11 cellular contexts compared by ENCODE assay signal in genomic region chr13:30125422-30126073, GRCh38.
DNase-seq lines count a peak whose midpoint lies in the region; ATAC-seq, FAIRE-seq and TF ChIP-seq lines count a peak whose summit lies in the region.
"Had no signal": no experiment of that assay in that cellular context is flagged by ENCODE, and none has a peak within 500 bp of the region (broad histone marks: within the 10 kb centered on the region; RNA-seq: fewer than 3 reads in every experiment).

No MANE protein-coding gene starts in this region.

- H3K27me3 Mint-ChIP-seq in activated T-cell treated with anti-CD3 and anti-CD28 coated beads, Interleukin-2, amount 50 U/mL, for 24 hours = no peaks in the 10 kb centered on the region
- H3K27me3 Mint-ChIP-seq: naive B cell had no signal

- no peak overlapping the region for H3K4me3 Mint-ChIP-seq in activated T-cell treated with anti-CD3 and anti-CD28 coated beads, Interleukin-2, amount 50 U/mL, for 24 hours
- H3K4me3 Mint-ChIP-seq: naive B cell had no signal

- DNase-seq in AG09309 (ENCODE audit: low read depth) (peak; percentile 95), NCI-H2029 treated with DMSO at 0.1 percent for 48 hours (lab: John Stamatoyannopoulos, UW) (peak; percentile 65), bronchial epithelial cell (ENCODE audit: low read depth) (peak; percentile 92), middle frontal gyrus (ENCODE audit: extremely low spot score, low spot score) (peak; percentile 13)
- no peak for DNase-seq in activated CD4-positive, alpha-beta T cell treated with anti-CD3 and anti-CD28 coated beads for 1 hour
- DNase-seq in activated T-cell treated with anti-CD3 and anti-CD28 coated beads, Interleukin-2, amount 50 U/mL, for 24 hours = no peak
- DNase-seq: activated CD8-positive, alpha-beta memory T cell treated with anti-CD3 and anti-CD28 coated beads for 24 hours; naive B cell; OCI-M1 had no signal

- no peak for TF ChIP-seq CTCF in AG09309 (IDR thresholded peaks at IDR 0.05; ENCODE audit: control insufficient read depth, insufficient read depth, low read depth, low read length, missing control alignments)
- TF ChIP-seq CTCF in bronchial epithelial cell (IDR thresholded peaks at IDR 0.05; ENCODE audit: insufficient read depth, low read length, severe bottlenecking) = no peak

- no peaks in the 10 kb centered on the region for H3K36me3 ChIP-seq in bronchial epithelial cell (ENCODE audit: control insufficient read depth, insufficient read depth, low read length)

- peaks cover 21% of the 10 kb centered on the region for H3K4me1 Mint-ChIP-seq in activated T-cell treated with anti-CD3 and anti-CD28 coated beads, Interleukin-2, amount 50 U/mL, for 24 hours (ENCODE audit: low read depth)

- H3K9me3 Mint-ChIP-seq in activated T-cell treated with anti-CD3 and anti-CD28 coated beads, Interleukin-2, amount 50 U/mL, for 24 hours = no peaks in the 10 kb centered on the region
- H3K9me3 Mint-ChIP-seq: naive B cell had no signal

- no peak overlapping the region for H3K27ac Mint-ChIP-seq in activated T-cell treated with anti-CD3 and anti-CD28 coated beads, Interleukin-2, amount 50 U/mL, for 24 hours

- no peaks in the 10 kb centered on the region for H3K27me3 ChIP-seq in bronchial epithelial cell (ENCODE audit: control insufficient read depth, insufficient read depth, low read length)

- peak; percentile 89 for FAIRE-seq in bronchial epithelial cell (lab: Jason Lieb, UNC)

- H3K4me3 ChIP-seq in AG09309 (ENCODE audit: control insufficient read depth, low read depth, low read length) (no peak overlapping the region), bronchial epithelial cell (ENCODE audit: low read depth, low read length) (no peak overlapping the region)

- no peaks in the 10 kb centered on the region for H3K36me3 Mint-ChIP-seq in activated T-cell treated with anti-CD3 and anti-CD28 coated beads, Interleukin-2, amount 50 U/mL, for 24 hours (ENCODE audit: low read depth)
- H3K36me3 Mint-ChIP-seq: naive B cell had no signal

- no peak for ATAC-seq in GM19351 (IDR thresholded peaks at IDR 0.05; ENCODE audit: unreplicated experiment)
- ATAC-seq in GM21529 (IDR thresholded peaks at IDR 0.05; ENCODE audit: unreplicated experiment) = no peak

Comparison
In these comparisons a context has a peak if more than half of its experiments do, and no peak if none do; other contexts are left out.
1. DNase-seq: peak in AG09309 (single experiment), NCI-H2029 treated with DMSO at 0.1 percent for 48 hours (single experiment), bronchial epithelial cell (single experiment) and middle frontal gyrus (single experiment); none in activated CD4-positive, alpha-beta T cell treated with anti-CD3 and anti-CD28 coated beads for 1 hour (single experiment) and activated T-cell treated with anti-CD3 and anti-CD28 coated beads, Interleukin-2, amount 50 U/mL, for 24 hours (single experiment).